19 cellular contexts compared by ENCODE assay signal in genomic region chr6:149856256-149856994, GRCh38. TPM values are rescaled to one million over a fixed set of nuclear protein-coding genes. Genes with fewer than 3 reads are reported as not detected.
DNase-seq lines count a peak whose midpoint lies in the region; ATAC-seq, FAIRE-seq and TF ChIP-seq lines count a peak whose summit lies in the region.
"Had no signal": no experiment of that assay in that cellular context is flagged by ENCODE, and none has a peak within 500 bp of the region (broad histone marks: within the 10 kb centered on the region; RNA-seq: fewer than 3 reads in every experiment).

No MANE protein-coding gene starts in this region.

- peaks cover 49% of the 10 kb centered on the region for H3K4me1 Mint-ChIP-seq in WTC11

- peak overlapping the region; percentile 59 for H3K4me3 ChIP-seq in AG04449 (ENCODE audit: low read depth, low read length)
- peak overlapping the region; percentile 25 for H3K4me3 ChIP-seq in choroid plexus epithelial cell (ENCODE audit: low read depth, low read length)
- peak overlapping the region; percentile 15 for H3K4me3 ChIP-seq in mesodermal cell (ENCODE audit: extremely low read depth, insufficient read depth, low read length, poor library complexity, severe bottlenecking)
- no peak overlapping the region for H3K4me3 ChIP-seq in pancreas
- H3K4me3 ChIP-seq: K562, skin epidermis, transverse colon had no signal

- POLR2A ChIA-PET in AG04449 (lab: Yijun Ruan, JAX), result no interaction called here
- POLR2A ChIA-PET in WTC11 (lab: Charles Lee), result no interaction called here

- H3K27me3 Mint-ChIP-seq in WTC11 (ENCODE audit: low read depth), result no peaks in the 10 kb centered on the region

- intact Hi-C loops in pancreas (cut with DNase I), result no loop called here

- no peaks in the 10 kb centered on the region for H3K27me3 ChIP-seq in pancreas
- H3K27me3 ChIP-seq: transverse colon had no signal

- peaks cover 62% of the 10 kb centered on the region for H3K4me1 ChIP-seq in mesodermal cell (ENCODE audit: control insufficient read depth, insufficient read depth, low read length, poor library complexity, severe bottlenecking)
- peaks cover 0 to 12% (median 11%) of the 10 kb centered on the region in 3 donors for H3K4me1 ChIP-seq in pancreas

- no peaks in the 10 kb centered on the region for H3K9me3 Mint-ChIP-seq in WTC11
- H3K9me3 Mint-ChIP-seq: stimulated activated effector memory CD8-positive, alpha-beta T cell treated with anti-CD3 and anti-CD28 coated beads, Interleukin-12 subunit alpha, Interleukin-12 subunit beta, amount 100 ng/mL, for 72 hours had no signal

- TF ChIP-seq CTCF in AG04449 (IDR thresholded peaks at IDR 0.05; ENCODE audit: insufficient read depth, low read length, missing control alignments), result no peak
- TF ChIP-seq CTCF in choroid plexus epithelial cell (conservative IDR thresholded peaks at IDR 0.05; ENCODE audit: low read depth, low read length), result no peak
- no peak for TF ChIP-seq CTCF in pancreas (IDR thresholded peaks at IDR 0.05)
- no peak for TF ChIP-seq CTCF in WTC11 (IDR thresholded peaks at IDR 0.05)

- H3K36me3 Mint-ChIP-seq in WTC11, result no peaks in the 10 kb centered on the region

- DNase-seq in AG04449 (ENCODE audit: low read depth, low spot score) (no peak), NCI-H69 (lab: John Stamatoyannopoulos, UW) (peak; percentile 18), choroid plexus epithelial cell (ENCODE audit: low read depth) (peak; percentile 38), pancreas (no peak), WTC11 (ENCODE audit: low spot score) (no peak), NCI-H2227 treated with DMSO at 0.1 percent for 48 hours (lab: John Stamatoyannopoulos, UW) (no peak)
- DNase-seq: activated CD4-positive, alpha-beta T cell treated with anti-CD3 and anti-CD28 coated beads, Interleukin-2, amount 50 U/mL, for 48 hours; NCI-H1105 treated with DMSO at 0.1 percent for 48 hours; NCI-H510A; transverse colon had no signal

- H3K9me3 ChIP-seq in mesodermal cell (ENCODE audit: control insufficient read depth, low read length) (no peaks in the 10 kb centered on the region), pancreas (no peaks in the 10 kb centered on the region)
- H3K9me3 ChIP-seq: transverse colon had no signal

- WGBS in mesodermal cell (ENCODE audit: insufficient coverage in 2 of 2), 2 experiments, result 87 to 98% methylated on average over 4 to 5 of the region's 10 CpGs
- WGBS in pancreas, 2 donors, result 86 to 90% methylated on average over 10 of the region's 10 CpGs

- ATAC-seq in HG03378 (IDR thresholded peaks at IDR 0.05; ENCODE audit: unreplicated experiment), result no peak
- ATAC-seq in pancreas, result no peak
- no peak for ATAC-seq in WTC11
- ATAC-seq: K562; stimulated activated effector memory CD8-positive, alpha-beta T cell treated with anti-CD3 and anti-CD28 coated beads, Interleukin-12 subunit alpha, Interleukin-12 subunit beta, amount 100 ng/mL, for 72 hours had no signal

- H3K36me3 ChIP-seq in mesodermal cell (ENCODE audit: control insufficient read depth, insufficient read depth, low read length), result peaks cover under 1% of the 10 kb centered on the region
- peaks cover 0 to 4% (median 0%) of the 10 kb centered on the region in 3 donors for H3K36me3 ChIP-seq in pancreas
- H3K36me3 ChIP-seq: transverse colon had no signal

- peak overlapping the region; percentile 96 for H3K27ac ChIP-seq in mesodermal cell (ENCODE audit: low read depth, low read length, severe bottlenecking)
- H3K27ac ChIP-seq in pancreas, result no peak overlapping the region

- no peak overlapping the region for H3K4me3 Mint-ChIP-seq in WTC11
- H3K4me3 Mint-ChIP-seq: stimulated activated effector memory CD8-positive, alpha-beta T cell treated with anti-CD3 and anti-CD28 coated beads, Interleukin-12 subunit alpha, Interleukin-12 subunit beta, amount 100 ng/mL, for 72 hours had no signal

- H3K27ac Mint-ChIP-seq in WTC11, result no peak overlapping the region; the same call in 1 of the 2 replicates
- H3K27ac Mint-ChIP-seq: stimulated activated effector memory CD8-positive, alpha-beta T cell treated with anti-CD3 and anti-CD28 coated beads, Interleukin-12 subunit alpha, Interleukin-12 subunit beta, amount 100 ng/mL, for 72 hours had no signal

- CTCF ChIA-PET in AG04449 (lab: Yijun Ruan, JAX), result interaction anchor here (0.9 to 1.9 kb wide), 4 partner anchors 9 to 22 kb away, joined by 3 to 10 read pairs (median 5); no protein-coding TSS in a partner anchor
- CTCF ChIA-PET in WTC11 (lab: Charles Lee), result interaction anchor here (1.6 kb wide), 1 partner anchor 16 kb away, joined by 3 read pairs; no protein-coding TSS in a partner anchor

- FAIRE-seq in pancreas (lab: Jason Lieb, UNC), result no peak
- FAIRE-seq: endometrium, G401.6, islet of Langerhans, K562 had no signal

TF ChIP-seq in WTC11, 78 proteins besides CTCF, POLR2A, EP300 and RAD21:
- TF ChIP-seq, protein P1, sequence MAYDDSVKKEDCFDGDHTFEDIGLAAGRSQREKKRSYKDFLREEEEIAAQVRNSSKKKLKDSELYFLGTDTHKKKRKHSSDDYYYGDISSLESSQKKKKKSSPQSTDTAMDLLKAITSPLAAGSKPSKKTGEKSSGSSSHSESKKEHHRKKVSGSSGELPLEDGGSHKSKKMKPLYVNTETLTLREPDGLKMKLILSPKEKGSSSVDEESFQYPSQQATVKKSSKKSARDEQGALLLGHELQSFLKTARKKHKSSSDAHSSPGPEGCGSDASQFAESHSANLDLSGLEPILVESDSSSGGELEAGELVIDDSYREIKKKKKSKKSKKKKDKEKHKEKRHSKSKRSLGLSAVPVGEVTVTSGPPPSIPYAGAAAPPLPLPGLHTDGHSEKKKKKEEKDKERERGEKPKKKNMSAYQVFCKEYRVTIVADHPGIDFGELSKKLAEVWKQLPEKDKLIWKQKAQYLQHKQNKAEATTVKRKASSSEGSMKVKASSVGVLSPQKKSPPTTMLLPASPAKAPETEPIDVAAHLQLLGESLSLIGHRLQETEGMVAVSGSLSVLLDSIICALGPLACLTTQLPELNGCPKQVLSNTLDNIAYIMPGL (CRISPR knock-in tag; IDR thresholded peaks at IDR 0.05), result no peak
- TF ChIP-seq CREB1 (CRISPR knock-in tag; IDR thresholded peaks at IDR 0.05) (no peak), ZNF416 (CRISPR knock-in tag; IDR thresholded peaks at IDR 0.05) (no peak), HMGA2 (CRISPR knock-in tag; IDR thresholded peaks at IDR 0.05) (no peak), ESRRA (CRISPR knock-in tag; IDR thresholded peaks at IDR 0.05; ENCODE audit: borderline replicate concordance) (no peak), RORB (CRISPR knock-in tag; IDR thresholded peaks at IDR 0.05) (no peak), NR2C2 (CRISPR knock-in tag; IDR thresholded peaks at IDR 0.05) (no peak), SMAD4 (CRISPR knock-in tag; IDR thresholded peaks at IDR 0.05) (no peak), KAT7 (CRISPR knock-in tag; IDR thresholded peaks at IDR 0.05; ENCODE audit: borderline replicate concordance) (no peak), ZNF423 (CRISPR knock-in tag; IDR thresholded peaks at IDR 0.05) (no peak), ATF3 (CRISPR knock-in tag; conservative IDR thresholded peaks at IDR 0.05) (no peak)
- TF ChIP-seq, protein P2, sequence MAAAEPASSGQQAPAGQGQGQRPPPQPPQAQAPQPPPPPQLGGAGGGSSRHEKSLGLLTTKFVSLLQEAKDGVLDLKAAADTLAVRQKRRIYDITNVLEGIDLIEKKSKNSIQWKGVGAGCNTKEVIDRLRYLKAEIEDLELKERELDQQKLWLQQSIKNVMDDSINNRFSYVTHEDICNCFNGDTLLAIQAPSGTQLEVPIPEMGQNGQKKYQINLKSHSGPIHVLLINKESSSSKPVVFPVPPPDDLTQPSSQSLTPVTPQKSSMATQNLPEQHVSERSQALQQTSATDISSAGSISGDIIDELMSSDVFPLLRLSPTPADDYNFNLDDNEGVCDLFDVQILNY (CRISPR knock-in tag; IDR thresholded peaks at IDR 0.05), result no peak
TF ChIP-seq in WTC11: peak in this region for 0.

RNA-seq across cellular contexts. Expression of gene LRP11, which starts 7.7 kb away (rescaled TPM):
- polyA plus RNA-seq in mesodermal cell (2013, experiment 1 of 2), result 51.1 TPM
- 64.7 TPM for polyA plus RNA-seq in mesodermal cell (2013, experiment 2 of 2)
- 10 to 100 TPM; 10.9 to 22.2 (median 15.2) TPM for total RNA-seq in pancreas
- 10 to 100 TPM in 1 of 2 donors, 1 to 10 TPM in 1; 5.4 to 19.7 TPM for polyA plus RNA-seq in pancreas
- total RNA-seq in WTC11 (2021), result 19.8 to 22.5 TPM (median 22.2 TPM) in 3 replicates

RNA-seq across cellular contexts. Expression of gene RAET1E, which starts 41.5 kb away (rescaled TPM):
- polyA plus RNA-seq in mesodermal cell (2013, experiment 1 of 2), result not detected
- not detected for polyA plus RNA-seq in mesodermal cell (2013, experiment 2 of 2)
- under 1 TPM in 1 of 6 donors, not detected in 5; 0.09 TPM for total RNA-seq in pancreas
- not detected for polyA plus RNA-seq in pancreas
- total RNA-seq in WTC11 (2021), result not detected in 3 replicates
- total RNA-seq: K562, mononuclear cell, transverse colon had no signal
- polyA plus RNA-seq: K562 had no signal

Comparison
In these comparisons a context has a peak if more than half of its experiments do, and no peak if none do; other contexts are left out.
1. DNase-seq: peak in NCI-H69 (single experiment) and choroid plexus epithelial cell (single experiment); none in AG04449 (single experiment), pancreas (0 of 6), WTC11 (single experiment) and NCI-H2227 treated with DMSO at 0.1 percent for 48 hours (single experiment).
2. H3K4me3 ChIP-seq: peak in AG04449 (single experiment), choroid plexus epithelial cell (single experiment) and mesodermal cell (single experiment); none in pancreas (0 of 4).